21 cellular contexts compared by ENCODE assay signal in the genomic region with DNA sequence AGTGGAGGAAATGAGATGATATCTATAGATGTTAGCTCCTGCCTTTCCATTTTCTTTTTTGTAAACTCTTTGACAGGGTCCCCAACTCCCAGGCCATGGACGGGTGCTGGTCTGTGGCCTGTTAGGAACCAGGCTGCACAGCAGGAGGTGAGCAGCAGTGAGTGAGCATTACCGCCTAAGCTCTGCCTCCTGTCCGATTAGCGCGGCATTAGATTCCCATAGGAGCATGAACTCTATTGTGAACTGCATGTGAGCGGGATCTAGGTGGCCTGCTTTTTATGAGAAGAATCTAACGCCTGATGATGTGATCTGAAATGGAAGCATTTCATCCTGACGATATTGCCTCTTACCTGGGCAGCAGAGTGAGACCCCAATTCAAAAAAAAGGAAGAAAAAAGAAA. TPM values are rescaled to one million over a fixed set of nuclear protein-coding genes. Genes with fewer than 3 reads are reported as not detected.
A peak's percentile ranks its signal among the peaks of the same experiment; 100 is the strongest.
DNase-seq lines count a peak whose midpoint lies in the region; ATAC-seq, FAIRE-seq and TF ChIP-seq lines count a peak whose summit lies in the region.
"Had no signal": no experiment of that assay in that cellular context is flagged by ENCODE, and none has a peak within 500 bp of the region (broad histone marks: within the 10 kb centered on the region; RNA-seq: fewer than 3 reads in every experiment).

No MANE protein-coding gene starts in this region.

- POLR2A ChIA-PET in Panc1 (lab: Charles Lee): no interaction called here

- no peak for TF ChIP-seq EP300 in gastroesophageal sphincter (IDR thresholded peaks at IDR 0.05)

- intact Hi-C loops in Panc1 (cut with micrococcal nuclease; ENCODE audit: unreplicated experiment): no loop called here

- H3K4me3 Mint-ChIP-seq in activated naive CD4-positive, alpha-beta T cell treated with anti-CD3 and anti-CD28 coated beads, Interleukin-2, amount 10 ng/mL, durations not matched to agents 7 days and 5 days: no peak overlapping the region

- H3K4me1 ChIP-seq in Panc1 (ENCODE audit: control insufficient read depth, insufficient read depth, low read length): peaks cover 18% of the 10 kb centered on the region
- H3K4me1 ChIP-seq in effector memory CD4-positive, alpha-beta T cell (ENCODE audit: control insufficient read depth, insufficient read depth, low read length, poor library complexity, severe bottlenecking): peaks cover 33% of the 10 kb centered on the region
- H3K4me1 ChIP-seq in thymus (ENCODE audit: control insufficient read depth, insufficient read depth, low read length): peaks cover 32% of the 10 kb centered on the region
- H3K4me1 ChIP-seq in gastroesophageal sphincter: peaks cover 0 to 7% (median 0%) of the 10 kb centered on the region in 3 donors
- H3K4me1 ChIP-seq: psoas muscle had no signal

- BruUV-seq in Panc1 (replicated peaks; lab: Mats Ljungman, UMichigan): no TSS peak

- 96% methylated on average over 8 of the region's 8 CpGs for WGBS in thymus
- 89 to 100% methylated on average over 1 to 4 of the region's 8 CpGs for WGBS in gastroesophageal sphincter (ENCODE audit: low coverage in 1 of 2), 2 donors

- H3K27ac ChIP-seq in Panc1 (ENCODE audit: low read length): peak overlapping the region; percentile 19; the same call in 1 of the 2 replicates
- H3K27ac ChIP-seq in effector memory CD4-positive, alpha-beta T cell (ENCODE audit: insufficient read depth, low read length, poor library complexity, severe bottlenecking): peak overlapping the region; percentile 44
- peak overlapping the region; percentile 77 for H3K27ac ChIP-seq in thymus (ENCODE audit: low read depth)
- H3K27ac ChIP-seq in gastroesophageal sphincter: no peak overlapping the region
- H3K27ac ChIP-seq: coronary artery, KMS-11, psoas muscle, tibial artery had no signal

- peak overlapping the region; percentile 95 for H3K27ac Mint-ChIP-seq in activated naive CD4-positive, alpha-beta T cell treated with anti-CD3 and anti-CD28 coated beads, Interleukin-2, amount 10 ng/mL, durations not matched to agents 7 days and 5 days

- ATAC-seq in Panc1 (no peak), gastroesophageal sphincter (no peak), HG02885 (IDR thresholded peaks at IDR 0.05; ENCODE audit: poor library complexity, unreplicated experiment) (no peak)

- no peaks in the 10 kb centered on the region for H3K36me3 Mint-ChIP-seq in activated naive CD4-positive, alpha-beta T cell treated with anti-CD3 and anti-CD28 coated beads, Interleukin-2, amount 10 ng/mL, durations not matched to agents 7 days and 5 days

- no peaks in the 10 kb centered on the region for H3K27me3 Mint-ChIP-seq in activated naive CD4-positive, alpha-beta T cell treated with anti-CD3 and anti-CD28 coated beads, Interleukin-2, amount 10 ng/mL, durations not matched to agents 7 days and 5 days

- CTCF ChIA-PET in activated naive CD4-positive, alpha-beta T cell treated with anti-CD3 and anti-CD28 coated beads, Interleukin-2, amount 10 ng/mL, durations not matched to agents 7 days and 5 days (lab: Charles Lee): interaction anchor here (0.6 kb wide), 1 partner anchor 37 kb away, joined by 3 read pairs; no protein-coding TSS in a partner anchor
- CTCF ChIA-PET in Panc1 (lab: Charles Lee): no interaction called here

- H3K27me3 ChIP-seq in Panc1 (ENCODE audit: control insufficient read depth, insufficient read depth, low read length): no peaks in the 10 kb centered on the region
- H3K27me3 ChIP-seq in effector memory CD4-positive, alpha-beta T cell (replicated peaks; ENCODE audit: control insufficient read depth, insufficient read depth, low read length, poor library complexity, severe bottlenecking): no peaks in the 10 kb centered on the region
- no peaks in the 10 kb centered on the region for H3K27me3 ChIP-seq in thymus (ENCODE audit: control insufficient read depth, insufficient read depth)
- no peaks in the 10 kb centered on the region for H3K27me3 ChIP-seq in gastroesophageal sphincter
- H3K27me3 ChIP-seq: tibial artery had no signal

- no peaks in the 10 kb centered on the region for H3K9me3 ChIP-seq in Panc1 (ENCODE audit: control insufficient read depth, insufficient read depth, low read depth, low read length)
- H3K9me3 ChIP-seq in effector memory CD4-positive, alpha-beta T cell (ENCODE audit: control insufficient read depth, low read length): no peaks in the 10 kb centered on the region
- no peaks in the 10 kb centered on the region for H3K9me3 ChIP-seq in thymus (ENCODE audit: control insufficient read depth)
- no peaks in the 10 kb centered on the region for H3K9me3 ChIP-seq in gastroesophageal sphincter
- H3K9me3 ChIP-seq: psoas muscle, tibial artery had no signal

- no peak for DNase-seq in activated naive CD4-positive, alpha-beta T cell treated with anti-CD3 and anti-CD28 coated beads, Interleukin-2, amount 10 ng/mL, durations not matched to agents 7 days and 5 days
- DNase-seq in activated naive CD4-positive, alpha-beta T cell (lab: John Stamatoyannopoulos, UW): no peak
- no peak for DNase-seq in Panc1 (ENCODE audit: low read depth, low spot score)
- no peak for DNase-seq in effector memory CD4-positive, alpha-beta T cell
- DNase-seq in urothelium cell line (ENCODE audit: low spot score): no peak
- DNase-seq: activated T-cell treated with anti-CD3 and anti-CD28 coated beads, Interleukin-2, amount 50 U/mL, for 1 hour; H7; NCI-H187 treated with DMSO at 0.1 percent for 48 hours; psoas muscle; RPMI8226; stimulated activated CD4-positive, alpha-beta T cell treated with anti-CD3 and anti-CD28 coated beads, Interleukin-4, amount 100 ng/mL, for 1 hour; stimulated activated naive CD8-positive, alpha-beta T cell treated with anti-CD3 and anti-CD28 coated beads, Interleukin-15, Interleukin-2, amounts not matched to agents 100 U/mL and 50 U/mL, for 24 hours; tibial artery had no signal

- no peak for TF ChIP-seq POLR2A in gastroesophageal sphincter (IDR thresholded peaks at IDR 0.05)

- no peaks in the 10 kb centered on the region for H3K9me3 Mint-ChIP-seq in activated naive CD4-positive, alpha-beta T cell treated with anti-CD3 and anti-CD28 coated beads, Interleukin-2, amount 10 ng/mL, durations not matched to agents 7 days and 5 days

- H3K4me1 Mint-ChIP-seq in activated naive CD4-positive, alpha-beta T cell treated with anti-CD3 and anti-CD28 coated beads, Interleukin-2, amount 10 ng/mL, durations not matched to agents 7 days and 5 days: peaks cover 68% of the 10 kb centered on the region

- FAIRE-seq in urothelium cell line (lab: Jason Lieb, UNC): no peak
- FAIRE-seq: bronchial epithelial cell, endometrium had no signal

- H3K36me3 ChIP-seq in Panc1 (ENCODE audit: control insufficient read depth, insufficient read depth, low read length) (no peaks in the 10 kb centered on the region), thymus (ENCODE audit: control insufficient read depth, insufficient read depth) (no peaks in the 10 kb centered on the region), gastroesophageal sphincter (no peaks in the 10 kb centered on the region)
- no peaks in the 10 kb centered on the region for H3K36me3 ChIP-seq in effector memory CD4-positive, alpha-beta T cell (ENCODE audit: control insufficient read depth, insufficient read depth, low read length)
- H3K36me3 ChIP-seq: tibial artery had no signal

- H3K4me3 ChIP-seq in Panc1 (ENCODE audit: low read depth in 2 of 2, low read length in 2 of 2) (no peak overlapping the region), thymus (ENCODE audit: low read length) (no peak overlapping the region), gastroesophageal sphincter (no peak overlapping the region)
- no peak overlapping the region for H3K4me3 ChIP-seq in effector memory CD4-positive, alpha-beta T cell (ENCODE audit: insufficient read depth, low read depth, low read length, poor library complexity, severe bottlenecking)
- H3K4me3 ChIP-seq: coronary artery, psoas muscle, smooth muscle cell, tibial artery had no signal

- in situ Hi-C loops in Panc1 (cut with HindIII; ENCODE audit: low pct_unique_long_range_greater_than_20kb, low sequenced_read_pairs): no loop called here

- TF ChIP-seq CTCF in Panc1 (IDR thresholded peaks at IDR 0.05) (no peak), gastroesophageal sphincter (IDR thresholded peaks at IDR 0.05) (no peak)

RNA-seq across cellular contexts. Expression of a gene that starts 56.8 kb away (rescaled TPM):
- total RNA-seq in Panc1 (2021; ENCODE audit: unreplicated experiment) (81.8 TPM), gastroesophageal sphincter (100 to 1,000 TPM in 2 of 4 donors, 10 to 100 TPM in 2; 41.9 to 144 (median 81.8) TPM)
- polyA plus RNA-seq in Panc1 (2012; ENCODE audit: insufficient read length): 43.9 TPM
- polyA plus RNA-seq in thymus: 62.0 TPM

Comparison
In these comparisons a context has a peak if more than half of its experiments do, and no peak if none do; other contexts are left out.
1. H3K27ac ChIP-seq: peak in Panc1 (single experiment), effector memory CD4-positive, alpha-beta T cell (single experiment) and thymus (single experiment); none in gastroesophageal sphincter (0 of 4).